8 cellular contexts compared by ENCODE assay signal in the genomic region with DNA sequence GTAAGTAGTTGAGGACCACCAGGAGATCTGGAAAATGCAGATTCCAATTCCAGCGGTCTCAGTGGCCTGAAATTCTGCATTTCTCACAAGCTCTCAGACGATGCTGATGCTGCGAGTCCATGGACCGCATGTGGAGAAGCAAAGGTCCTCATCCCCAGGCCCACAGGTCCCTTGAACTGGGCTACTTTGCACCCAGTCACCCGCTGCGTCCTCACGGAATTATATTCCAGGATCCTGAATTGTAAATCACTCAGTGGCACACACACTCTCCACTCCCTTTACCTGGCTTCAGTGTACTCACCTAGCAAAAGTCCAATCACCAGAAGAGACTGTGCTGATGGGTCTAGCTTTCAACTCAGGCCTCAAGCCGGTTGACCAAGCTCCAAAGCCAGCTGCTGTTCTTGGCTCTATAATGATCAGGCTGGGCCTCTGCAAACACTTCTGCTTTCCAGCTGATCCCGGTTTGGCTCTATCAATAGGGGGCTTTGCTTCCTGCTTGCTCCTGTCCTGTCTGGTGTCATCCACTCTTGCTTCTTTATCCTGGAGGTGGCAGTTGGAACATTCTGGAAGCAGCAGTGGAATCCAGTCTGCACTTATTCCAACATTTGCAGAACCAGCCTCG. TPM values are rescaled to one million over a fixed set of nuclear protein-coding genes. Genes with fewer than 3 reads are reported as not detected.
A peak's percentile ranks its signal among the peaks of the same experiment; 100 is the strongest.
DNase-seq lines count a peak whose midpoint lies in the region; ATAC-seq, FAIRE-seq and TF ChIP-seq lines count a peak whose summit lies in the region.

No MANE protein-coding gene starts in this region.

- H2BK120ac ChIP-seq in mesendoderm (ENCODE audit: low read depth, low read length): no peak overlapping the region

- peak overlapping the region; percentile 90 for H2AK5ac ChIP-seq in mesendoderm (ENCODE audit: low read length)

- WGBS in A549 (ENCODE audit: missing lambda C conversion rate): 94% methylated on average over 10 of the region's 10 CpGs
- 46% methylated on average over 10 of the region's 10 CpGs for WGBS in HUES64
- WGBS in GM12878 (ENCODE audit: insufficient coverage, insufficient replicate concordance, low lambda C conversion rate, missing lambda C conversion rate): 84% methylated on average over 10 of the region's 10 CpGs
- no CpG with 5 or more reads among the region's 10 CpGs for WGBS in mesendoderm (ENCODE audit: extremely low coverage, insufficient coverage, low lambda C conversion rate)

- peak overlapping the region; percentile 100 for H4K5ac ChIP-seq in mesendoderm (ENCODE audit: low read length)

- peak overlapping the region; percentile 88 for H2AFZ ChIP-seq in GM12878 (ENCODE audit: control insufficient read depth, low read depth, low read length)

- CTCF ChIA-PET in A549 (lab: Yijun Ruan, JAX): interaction anchor here (0.7 to 3.2 kb wide), 4 partner anchors 11 to 144 kb away, joined by 3 to 9 read pairs (median 4); no protein-coding TSS in a partner anchor
- CTCF ChIA-PET in GM12878 (lab: Yijun Ruan, JAX): interaction anchor here (1.1 to 2.9 kb wide), 6 partner anchors 10 to 207 kb away, joined by 3 to 9 read pairs (median 4); no protein-coding TSS in a partner anchor

- peak overlapping the region; percentile 55 for H3K18ac ChIP-seq in mesendoderm (ENCODE audit: low read length)

- H3K9ac ChIP-seq in HUES64 (ENCODE audit: low read depth, low read length) (peak overlapping the region; percentile 99), GM12878 (ENCODE audit: control insufficient read depth, insufficient read depth, low read length) (peak overlapping the region; percentile 100), mesendoderm (ENCODE audit: low read length) (peak overlapping the region; percentile 75)

- H3K27ac ChIP-seq in A549 (peak overlapping the region; percentile 98 to 99), HUES64 (ENCODE audit: low read depth, low read length) (peak overlapping the region; percentile 90), GM12878 (ENCODE audit: control insufficient read depth, insufficient read depth) (peak overlapping the region; percentile 85), mesendoderm (ENCODE audit: low read depth, low read length) (no peak overlapping the region)

- H3K56ac ChIP-seq in mesendoderm (ENCODE audit: low read length): peak overlapping the region; percentile 90

- H4K20me1 ChIP-seq in GM12878 (ENCODE audit: control insufficient read depth, insufficient read depth): no peaks in the 10 kb centered on the region

- peaks cover 27% of the 10 kb centered on the region for H3K4me1 ChIP-seq in A549
- peaks cover 21% of the 10 kb centered on the region for H3K4me1 ChIP-seq in HUES64 (ENCODE audit: insufficient read depth, low read length)
- peaks cover 11% of the 10 kb centered on the region for H3K4me1 ChIP-seq in GM12878 (ENCODE audit: control insufficient read depth, insufficient read depth, low read length)
- H3K4me1 ChIP-seq in mesendoderm (ENCODE audit: control insufficient read depth, low read depth, low read length): peaks cover 8% of the 10 kb centered on the region

- TF ChIP-seq CTCF in A549 (IDR thresholded peaks at IDR 0.05): no peak
- TF ChIP-seq CTCF in GM12878 (IDR thresholded peaks at IDR 0.05 in 2 of 3, conservative IDR thresholded peaks at IDR 0.05 in 1 of 3; ENCODE audit: control insufficient read depth in 2 of 3, extremely low read depth in 1 of 3, insufficient read depth in 1 of 3, low read depth in 3 of 3, low read length in 3 of 3): no peak

- no peak overlapping the region for H2BK15ac ChIP-seq in mesendoderm (replicated peaks; ENCODE audit: low read depth)

- no peak overlapping the region for H3K23ac ChIP-seq in mesendoderm (ENCODE audit: low read length)

- peak overlapping the region; percentile 69 for H4K8ac ChIP-seq in mesendoderm (ENCODE audit: low read depth, low read length)

- BruUV-seq in GM12878 (replicated peaks; lab: Mats Ljungman, UMichigan): no TSS peak

- H3K4me2 ChIP-seq in A549 (peak overlapping the region; percentile 97), GM12878 (ENCODE audit: control insufficient read depth, insufficient read depth) (peak overlapping the region; percentile 70), mesendoderm (ENCODE audit: low read length) (peak overlapping the region; percentile 45)

- in situ Hi-C loops in GM12878 (cut with MboI): no loop called here

- DNase-seq in A549 (ENCODE audit: low read depth in 1 of 2, low spot score in 1 of 2): no peak
- DNase-seq in GM12878 (ENCODE audit: low read depth, low spot score): no peak
- peak; percentile 16 for DNase-seq in mesendoderm
- DNase-seq in activated CD4-positive, CD25-positive, alpha-beta regulatory T cell treated with anti-CD3 and anti-CD28 coated beads, Interleukin-2, amount 50 U/mL, for 72 hours: no peak
- no peak for DNase-seq in dedifferentiated amniotic fluid mesenchymal stem cell (ENCODE audit: extremely low spot score)
- DNase-seq in stimulated activated CD4-positive, alpha-beta T cell treated with anti-CD3 and anti-CD28 coated beads, Interleukin-4, amount 100 ng/mL, for 1 hour: no peak

- POLR2A ChIA-PET in A549 (lab: Yijun Ruan, JAX): no interaction called here
- POLR2A ChIA-PET in GM12878 (lab: Charles Lee): interaction anchor here (0.6 to 1.1 kb wide), 3 partner anchors 28 to 194 kb away, joined by 3 read pairs; no protein-coding TSS in a partner anchor

- FAIRE-seq in A549 (lab: Jason Lieb, UNC) (no peak), GM12878 (lab: Jason Lieb, UNC) (no peak)

- ATAC-seq in A549: no peak
- no peak for ATAC-seq in GM12878
- no peak for ATAC-seq in HG03175 (IDR thresholded peaks at IDR 0.05; ENCODE audit: unreplicated experiment)

- peak overlapping the region; percentile 64 for H2BK5ac ChIP-seq in mesendoderm (ENCODE audit: low read length)

- no peaks in the 10 kb centered on the region for H3K9me3 ChIP-seq in A549
- H3K9me3 ChIP-seq in HUES64 (ENCODE audit: insufficient read depth, low read depth, low read length): no peaks in the 10 kb centered on the region
- H3K9me3 ChIP-seq in GM12878 (replicated peaks; ENCODE audit: control insufficient read depth, insufficient read depth, low read length): no peaks in the 10 kb centered on the region

- H3K79me1 ChIP-seq in mesendoderm (ENCODE audit: low read length): peaks cover 8% of the 10 kb centered on the region

- H3K79me2 ChIP-seq in GM12878 (ENCODE audit: control insufficient read depth, insufficient read depth, low read length) (peaks cover 46% of the 10 kb centered on the region), mesendoderm (ENCODE audit: control insufficient read depth, insufficient read depth, low read length) (peaks cover 37% of the 10 kb centered on the region)

- no peaks in the 10 kb centered on the region for H3K27me3 ChIP-seq in HUES64 (ENCODE audit: insufficient read depth, low read length)
- H3K27me3 ChIP-seq in GM12878 (replicated peaks in 1 of 2; ENCODE audit: control insufficient read depth in 2 of 2, insufficient read depth in 2 of 2, low read length in 1 of 2): no peaks in the 10 kb centered on the region
- H3K27me3 ChIP-seq in mesendoderm (ENCODE audit: insufficient read depth, low read length, poor library complexity): no peaks in the 10 kb centered on the region

- TF ChIP-seq POLR2A in A549 (IDR thresholded peaks at IDR 0.05; ENCODE audit: low read length): no peak
- TF ChIP-seq POLR2A in GM12878 (IDR thresholded peaks at IDR 0.05; ENCODE audit: low read depth, low read length): no peak

- RAD21 ChIA-PET in GM12878 (lab: Charles Lee; ENCODE audit: unreplicated experiment): interaction anchor here (0.6 to 1.1 kb wide), 2 partner anchors 12 to 207 kb away, joined by 3 to 6 read pairs; no protein-coding TSS in a partner anchor

- H3K4ac ChIP-seq in mesendoderm (ENCODE audit: low read depth, low read length): peak overlapping the region; percentile 82

- intact Hi-C loops in GM12878 (cut with micrococcal nuclease; ENCODE audit: unreplicated experiment): no loop called here

- H3K4me3 ChIP-seq in A549 (peak overlapping the region; percentile 96), HUES64 (ENCODE audit: low read length) (peak overlapping the region; percentile 98), GM12878 (peak overlapping the region; percentile 62), mesendoderm (ENCODE audit: low read length) (no peak overlapping the region)

- TF ChIP-seq EP300 in A549 (IDR thresholded peaks at IDR 0.05) (no peak), GM12878 (IDR thresholded peaks at IDR 0.05; ENCODE audit: borderline replicate concordance in 1 of 2, control insufficient read depth in 1 of 2, low read depth in 2 of 2, low read length in 2 of 2) (no peak)

- H3K36me3 ChIP-seq in HUES64 (ENCODE audit: insufficient read depth, low read length) (peaks cover 31% of the 10 kb centered on the region), GM12878 (ENCODE audit: control insufficient read depth in 2 of 2, insufficient read depth in 2 of 2, low read length in 1 of 2) (peaks cover 0 to 12% of the 10 kb centered on the region in 2 experiments; a peak in 2 of 4 replicates), mesendoderm (ENCODE audit: control insufficient read depth, insufficient read depth, low read length) (peaks cover 5% of the 10 kb centered on the region)

- SMC1A ChIA-PET in GM12878 (lab: Charles Lee; ENCODE audit: uncharacterized antibody, unreplicated experiment): interaction anchor here (0.6 kb wide), 1 partner anchor 12 kb away, joined by 3 read pairs; no protein-coding TSS in a partner anchor

- TF ChIP-seq RAD21 in A549 (conservative IDR thresholded peaks at IDR 0.05 in 1 of 2, IDR thresholded peaks at IDR 0.05 in 1 of 2): no peak
- TF ChIP-seq RAD21 in GM12878 (IDR thresholded peaks at IDR 0.05; ENCODE audit: insufficient read depth, low read depth, low read length): no peak

RNA-seq across cellular contexts. Expression of gene RPL22, which starts 0.9 kb away (rescaled TPM):
- polyA plus RNA-seq in A549 (2011; rRNA removed) (221 and 373 TPM in 2 replicates), A549 (2017; fragmentation: RNase III; extraction: RNeasy Plus Mini Kit Qiagen cat#74134 plus additional on column Dnase treatment) (374 to 377 TPM (median 375 TPM) in 3 replicates), GM12878 (2011; rRNA removed) (424 and 754 TPM in 2 replicates), GM12878 (2014; fragmentation: Illumina TruSeq; extraction: Trizol) (479 and 560 TPM in 2 replicates), GM12878 (2014; fragmentation: Nextera tagmentation; extraction: Ambion mirVana) (100 to 1,000 TPM; 437 to 560 TPM), GM12878 (2014; rRNA removed) (295 and 340 TPM in 2 replicates), GM12878 (2016; fragmentation: Nextera tagmentation; extraction: Ambion mirVana) (100 to 1,000 TPM; 302 to 303 TPM)
- 73.5 and 98.3 TPM in 2 replicates for polyA plus RNA-seq in A549 (2012; cell fraction: cytosol; rRNA removed)
- 13.1 and 21.3 TPM in 2 replicates for polyA plus RNA-seq in A549 (2012; cell fraction: nucleus; rRNA removed)
- 22.8 and 27.3 TPM in 2 replicates for polyA minus RNA-seq in A549 (2011; rRNA and poly(A)+ RNA removed)
- polyA plus RNA-seq in HUES64 (2013, experiment 1 of 2): 320 TPM
- 370 TPM for polyA plus RNA-seq in HUES64 (2013, experiment 2 of 2)
- 78.4 and 86.2 TPM in 2 replicates for total RNA-seq in GM12878 (2013; cell fraction: nucleolus; rRNA removed)
- total RNA-seq in GM12878 (2014; rRNA removed) (191 and 240 TPM in 2 replicates), GM12878 (2014; rRNA removed; fragmentation: Illumina TruSeq; extraction: Trizol) (435 and 466 TPM in 2 replicates), GM12878 (2021) (437 and 439 TPM in 2 replicates)
- polyA plus RNA-seq in GM12878 (2011; ENCODE audit: low read depth): 586 TPM
- polyA plus RNA-seq in GM12878 (2011; cell fraction: cytosol; rRNA removed): 89.5 and 93.5 TPM in 2 replicates
- polyA plus RNA-seq in GM12878 (2011; cell fraction: nucleus; rRNA removed): 64.1 and 66.3 TPM in 2 replicates
- polyA plus RNA-seq in GM12878 (2012): 1,465 and 2,074 TPM in 2 replicates
- polyA minus RNA-seq in GM12878 (2011; rRNA and poly(A)+ RNA removed): 51.5 and 55.5 TPM in 2 replicates
- 40.6 and 55.2 TPM in 2 replicates for polyA minus RNA-seq in GM12878 (2011; cell fraction: cytosol; rRNA and poly(A)+ RNA removed)
- 19.2 and 29.6 TPM in 2 replicates for polyA minus RNA-seq in GM12878 (2011; cell fraction: nucleus; rRNA and poly(A)+ RNA removed)
- 1,162 TPM for polyA plus RNA-seq in mesendoderm (2013, experiment 1 of 2)
- 1,142 TPM for polyA plus RNA-seq in mesendoderm (2013, experiment 2 of 2)

RNA-seq across cellular contexts. Expression of gene RNF207, which starts 5.6 kb away (rescaled TPM):
- 11.3 and 17.9 TPM in 2 replicates for polyA plus RNA-seq in A549 (2011; rRNA removed)
- 51.4 and 60.1 TPM in 2 replicates for polyA plus RNA-seq in A549 (2012; cell fraction: cytosol; rRNA removed)
- polyA plus RNA-seq in A549 (2012; cell fraction: nucleus; rRNA removed): 287 and 554 TPM in 2 replicates
- 24.6 to 28.0 TPM (median 27.6 TPM) in 3 replicates for polyA plus RNA-seq in A549 (2017; fragmentation: RNase III; extraction: RNeasy Plus Mini Kit Qiagen cat#74134 plus additional on column Dnase treatment)
- 17.1 and 19.7 TPM in 2 replicates for polyA minus RNA-seq in A549 (2011; rRNA and poly(A)+ RNA removed)
- polyA plus RNA-seq in HUES64 (2013, experiment 1 of 2): 0.80 TPM
- 2.5 TPM for polyA plus RNA-seq in HUES64 (2013, experiment 2 of 2)
- total RNA-seq in GM12878 (2013; cell fraction: nucleolus; rRNA removed): 499 and 514 TPM in 2 replicates
- 15.2 and 18.0 TPM in 2 replicates for total RNA-seq in GM12878 (2014; rRNA removed)
- 7.8 and 8.9 TPM in 2 replicates for total RNA-seq in GM12878 (2014; rRNA removed; fragmentation: Illumina TruSeq; extraction: Trizol)
- 23.2 and 27.0 TPM in 2 replicates for total RNA-seq in GM12878 (2021)
- 5.4 TPM for polyA plus RNA-seq in GM12878 (2011; ENCODE audit: low read depth)
- polyA plus RNA-seq in GM12878 (2011; rRNA removed): 17.2 and 36.4 TPM in 2 replicates
- 30.4 and 130 TPM in 2 replicates for polyA plus RNA-seq in GM12878 (2011; cell fraction: cytosol; rRNA removed)
- polyA plus RNA-seq in GM12878 (2011; cell fraction: nucleus; rRNA removed): 329 and 490 TPM in 2 replicates
- polyA plus RNA-seq in GM12878 (2012): 11.5 and 15.2 TPM in 2 replicates
- polyA plus RNA-seq in GM12878 (2014; fragmentation: Illumina TruSeq; extraction: Trizol): 9.4 and 13.3 TPM in 2 replicates
- 1 to 10 TPM; 1.7 to 3.6 TPM for polyA plus RNA-seq in GM12878 (2014; fragmentation: Nextera tagmentation; extraction: Ambion mirVana)
- polyA plus RNA-seq in GM12878 (2014; rRNA removed): 33.4 and 43.5 TPM in 2 replicates
- polyA plus RNA-seq in GM12878 (2016; fragmentation: Nextera tagmentation; extraction: Ambion mirVana): 10 to 100 TPM in 1 of 2 experiments, 1 to 10 TPM in 1; 8.6 to 12.8 TPM
- 28.8 and 34.0 TPM in 2 replicates for polyA minus RNA-seq in GM12878 (2011; rRNA and poly(A)+ RNA removed)
- 8.2 and 12.4 TPM in 2 replicates for polyA minus RNA-seq in GM12878 (2011; cell fraction: cytosol; rRNA and poly(A)+ RNA removed)
- 78.3 and 123 TPM in 2 replicates for polyA minus RNA-seq in GM12878 (2011; cell fraction: nucleus; rRNA and poly(A)+ RNA removed)
- polyA plus RNA-seq in mesendoderm (2013, experiment 1 of 2): 0.31 TPM
- 0.41 TPM for polyA plus RNA-seq in mesendoderm (2013, experiment 2 of 2)

RNA-seq across cellular contexts. Expression of gene CHD5, which starts 20.2 kb away (rescaled TPM):
- 0.17 and 0.21 TPM in 2 replicates for polyA plus RNA-seq in A549 (2011; rRNA removed)
- polyA plus RNA-seq in A549 (2012; cell fraction: cytosol; rRNA removed): 0.30 and 0.47 TPM in 2 replicates
- 1.6 and 1.8 TPM in 2 replicates for polyA plus RNA-seq in A549 (2012; cell fraction: nucleus; rRNA removed)
- polyA plus RNA-seq in A549 (2017; fragmentation: RNase III; extraction: RNeasy Plus Mini Kit Qiagen cat#74134 plus additional on column Dnase treatment): 0.44 to 0.66 TPM (median 0.54 TPM) in 3 replicates
- polyA minus RNA-seq in A549 (2011; rRNA and poly(A)+ RNA removed): 0.19 and 0.54 TPM in 2 replicates
- 0.25 TPM for polyA plus RNA-seq in HUES64 (2013, experiment 1 of 2)
- 0.89 TPM for polyA plus RNA-seq in HUES64 (2013, experiment 2 of 2)
- 1.2 and 2.4 TPM in 2 replicates for total RNA-seq in GM12878 (2013; cell fraction: nucleolus; rRNA removed)
- total RNA-seq in GM12878 (2014; rRNA removed): 0.05 and 0.06 TPM in 2 replicates
- 0.13 and 0.14 TPM in 2 replicates for total RNA-seq in GM12878 (2014; rRNA removed; fragmentation: Illumina TruSeq; extraction: Trizol)
- 0.19 and 0.49 TPM in 2 replicates for total RNA-seq in GM12878 (2021)
- 0.05 TPM for polyA plus RNA-seq in GM12878 (2011; ENCODE audit: low read depth)
- polyA plus RNA-seq in GM12878 (2011; rRNA removed): 0.07 and 0.23 TPM in 2 replicates
- 0.12 and 0.17 TPM in 2 replicates for polyA plus RNA-seq in GM12878 (2011; cell fraction: cytosol; rRNA removed)
- polyA plus RNA-seq in GM12878 (2011; cell fraction: nucleus; rRNA removed): 1.0 and 1.3 TPM in 2 replicates
- 0.15 and 0.34 TPM in 2 replicates for polyA plus RNA-seq in GM12878 (2012)
- 0.05 and 0.09 TPM in 2 replicates for polyA plus RNA-seq in GM12878 (2014; fragmentation: Illumina TruSeq; extraction: Trizol)
- not detected for polyA plus RNA-seq in GM12878 (2014; fragmentation: Nextera tagmentation; extraction: Ambion mirVana)
- polyA plus RNA-seq in GM12878 (2014; rRNA removed): 0.22 and 0.49 TPM in 2 replicates
- under 1 TPM in 1 of 2 experiments, not detected in 1; 0.03 TPM for polyA plus RNA-seq in GM12878 (2016; fragmentation: Nextera tagmentation; extraction: Ambion mirVana)
- polyA minus RNA-seq in GM12878 (2011; rRNA and poly(A)+ RNA removed): 0.22 and 0.26 TPM in 2 replicates
- polyA minus RNA-seq in GM12878 (2011; cell fraction: cytosol; rRNA and poly(A)+ RNA removed): not detected in 2 replicates
- polyA minus RNA-seq in GM12878 (2011; cell fraction: nucleus; rRNA and poly(A)+ RNA removed): 0.24 and 0.48 TPM in 2 replicates
- 0.35 TPM for polyA plus RNA-seq in mesendoderm (2013, experiment 1 of 2)
- 0.53 TPM for polyA plus RNA-seq in mesendoderm (2013, experiment 2 of 2)

RNA-seq across cellular contexts. Expression of gene ICMT, which starts 35.5 kb away (rescaled TPM):
- 64.6 and 71.4 TPM in 2 replicates for polyA plus RNA-seq in A549 (2011; rRNA removed)
- 33.8 and 42.9 TPM in 2 replicates for polyA plus RNA-seq in A549 (2012; cell fraction: cytosol; rRNA removed)
- polyA plus RNA-seq in A549 (2012; cell fraction: nucleus; rRNA removed): 22.6 and 29.9 TPM in 2 replicates
- 63.9 to 97.2 TPM (median 84.6 TPM) in 3 replicates for polyA plus RNA-seq in A549 (2017; fragmentation: RNase III; extraction: RNeasy Plus Mini Kit Qiagen cat#74134 plus additional on column Dnase treatment)
- polyA minus RNA-seq in A549 (2011; rRNA and poly(A)+ RNA removed): 61.0 and 61.6 TPM in 2 replicates
- polyA plus RNA-seq in HUES64 (2013, experiment 1 of 2): 95.1 TPM
- polyA plus RNA-seq in HUES64 (2013, experiment 2 of 2): 86.5 TPM
- total RNA-seq in GM12878 (2013; cell fraction: nucleolus; rRNA removed): 11.9 and 13.4 TPM in 2 replicates
- 50.8 and 52.2 TPM in 2 replicates for total RNA-seq in GM12878 (2014; rRNA removed)
- total RNA-seq in GM12878 (2014; rRNA removed; fragmentation: Illumina TruSeq; extraction: Trizol): 33.9 and 37.4 TPM in 2 replicates
- 48.3 and 50.4 TPM in 2 replicates for total RNA-seq in GM12878 (2021)
- 23.4 TPM for polyA plus RNA-seq in GM12878 (2011; ENCODE audit: low read depth)
- polyA plus RNA-seq in GM12878 (2011; rRNA removed): 31.1 and 31.7 TPM in 2 replicates
- 28.3 and 31.8 TPM in 2 replicates for polyA plus RNA-seq in GM12878 (2011; cell fraction: cytosol; rRNA removed)
- polyA plus RNA-seq in GM12878 (2011; cell fraction: nucleus; rRNA removed): 12.1 and 15.0 TPM in 2 replicates
- polyA plus RNA-seq in GM12878 (2012): 16.8 and 18.8 TPM in 2 replicates
- polyA plus RNA-seq in GM12878 (2014; fragmentation: Illumina TruSeq; extraction: Trizol): 31.2 and 39.4 TPM in 2 replicates
- 1 to 10 TPM; 3.8 to 5.5 TPM for polyA plus RNA-seq in GM12878 (2014; fragmentation: Nextera tagmentation; extraction: Ambion mirVana)
- polyA plus RNA-seq in GM12878 (2014; rRNA removed): 43.2 and 45.4 TPM in 2 replicates
- polyA plus RNA-seq in GM12878 (2016; fragmentation: Nextera tagmentation; extraction: Ambion mirVana): 10 to 100 TPM; 50.3 to 55.7 TPM
- polyA minus RNA-seq in GM12878 (2011; rRNA and poly(A)+ RNA removed): 30.7 and 36.5 TPM in 2 replicates
- 13.4 and 17.8 TPM in 2 replicates for polyA minus RNA-seq in GM12878 (2011; cell fraction: cytosol; rRNA and poly(A)+ RNA removed)
- 5.3 and 12.0 TPM in 2 replicates for polyA minus RNA-seq in GM12878 (2011; cell fraction: nucleus; rRNA and poly(A)+ RNA removed)
- polyA plus RNA-seq in mesendoderm (2013, experiment 1 of 2): 54.8 TPM
- 54.8 TPM for polyA plus RNA-seq in mesendoderm (2013, experiment 2 of 2)

RNA-seq across cellular contexts. Expression of gene HES3, which starts 43.7 kb away (rescaled TPM):
- polyA plus RNA-seq in A549 (2011; rRNA removed) (not detected in 2 replicates), A549 (2017; fragmentation: RNase III; extraction: RNeasy Plus Mini Kit Qiagen cat#74134 plus additional on column Dnase treatment) (not detected in 3 replicates), GM12878 (2011; rRNA removed) (not detected in 2 replicates), GM12878 (2014; fragmentation: Illumina TruSeq; extraction: Trizol) (not detected in 2 replicates), GM12878 (2014; fragmentation: Nextera tagmentation; extraction: Ambion mirVana) (not detected), GM12878 (2014; rRNA removed) (not detected in 2 replicates), GM12878 (2016; fragmentation: Nextera tagmentation; extraction: Ambion mirVana) (not detected)
- polyA plus RNA-seq in A549 (2012; cell fraction: cytosol; rRNA removed): not detected in 2 replicates
- polyA plus RNA-seq in A549 (2012; cell fraction: nucleus; rRNA removed): not detected in 2 replicates
- polyA minus RNA-seq in A549 (2011; rRNA and poly(A)+ RNA removed): not detected in 2 replicates
- polyA plus RNA-seq in HUES64 (2013, experiment 1 of 2): 40.9 TPM
- polyA plus RNA-seq in HUES64 (2013, experiment 2 of 2): 47.5 TPM
- total RNA-seq in GM12878 (2013; cell fraction: nucleolus; rRNA removed): not detected in 2 replicates
- total RNA-seq in GM12878 (2014; rRNA removed) (not detected in 2 replicates), GM12878 (2014; rRNA removed; fragmentation: Illumina TruSeq; extraction: Trizol) (not detected in 2 replicates), GM12878 (2021) (not detected in 2 replicates)
- polyA plus RNA-seq in GM12878 (2011; ENCODE audit: low read depth): not detected
- polyA plus RNA-seq in GM12878 (2011; cell fraction: cytosol; rRNA removed): not detected in 2 replicates
- not detected in 2 replicates for polyA plus RNA-seq in GM12878 (2011; cell fraction: nucleus; rRNA removed)
- polyA plus RNA-seq in GM12878 (2012): not detected in 2 replicates
- polyA minus RNA-seq in GM12878 (2011; rRNA and poly(A)+ RNA removed): not detected in 2 replicates
- polyA minus RNA-seq in GM12878 (2011; cell fraction: cytosol; rRNA and poly(A)+ RNA removed): not detected in 2 replicates
- not detected in 2 replicates for polyA minus RNA-seq in GM12878 (2011; cell fraction: nucleus; rRNA and poly(A)+ RNA removed)
- polyA plus RNA-seq in mesendoderm (2013, experiment 1 of 2): 0.27 TPM
- polyA plus RNA-seq in mesendoderm (2013, experiment 2 of 2): 0.20 TPM

Comparison
In these comparisons a context has a peak if more than half of its experiments do, and no peak if none do; other contexts are left out.
1. H3K4me2 ChIP-seq: peak in every context shown above with its lines; median percentile 97 in A549; 70 in GM12878; 45 in mesendoderm.